8 cellular contexts compared by ENCODE assay signal in genomic region chr4:13541720-13542576, GRCh38. TPM values are rescaled to one million over a fixed set of nuclear protein-coding genes. Genes with fewer than 3 reads are reported as not detected.
DNase-seq lines count a peak whose midpoint lies in the region; ATAC-seq and TF ChIP-seq lines count a peak whose summit lies in the region.

No MANE protein-coding gene starts in this region.

- H3K36me3 ChIP-seq in ES-I3 (ENCODE audit: insufficient read depth, low read length) (no peaks in the 10 kb centered on the region), brain microvascular endothelial cell (replicated peaks) (no peaks in the 10 kb centered on the region)

- TF ChIP-seq CTCF in brain microvascular endothelial cell (IDR thresholded peaks at IDR 0.05; ENCODE audit: low read depth, low read length, missing control alignments), result peak; percentile 52

- H3K4me1 ChIP-seq in ES-I3 (ENCODE audit: insufficient read depth, low read length), result no peaks in the 10 kb centered on the region; the same call in 1 of the 2 replicates

- ATAC-seq in HG02885 (IDR thresholded peaks at IDR 0.05; ENCODE audit: poor library complexity, unreplicated experiment) (peak; percentile 42), HG03280 (IDR thresholded peaks at IDR 0.05; ENCODE audit: unreplicated experiment) (no peak), HG03469 (IDR thresholded peaks at IDR 0.05; ENCODE audit: unreplicated experiment) (no peak)

- no peak overlapping the region for H3K4me3 ChIP-seq in brain microvascular endothelial cell (ENCODE audit: low read depth, low read length)

- no peak overlapping the region for H3K27ac ChIP-seq in brain microvascular endothelial cell

- peaks cover 89% of the 10 kb centered on the region for H3K27me3 ChIP-seq in brain microvascular endothelial cell (replicated peaks)

- DNase-seq in brain microvascular endothelial cell (no peak), mesenteric fat pad (ENCODE audit: low spot score) (peak; percentile 89), amniotic stem cell (lab: John Stamatoyannopoulos, UW) (no peak), NCI-H446 treated with DMSO at 0.1 percent for 48 hours (lab: John Stamatoyannopoulos, UW) (no peak)

- H3K9me3 ChIP-seq in ES-I3 (ENCODE audit: control insufficient read depth, insufficient read depth, low read length), result no peaks in the 10 kb centered on the region

- H3K9ac ChIP-seq in ES-I3 (ENCODE audit: low read depth, low read length), result peak overlapping the region; percentile 37; the same call in 1 of the 2 replicates

- in situ Hi-C loops in brain microvascular endothelial cell (cut with HindIII; ENCODE audit: low pct_ligation_motif_present, low sequenced_read_pairs), result no loop called here

RNA-seq across cellular contexts. Expression of gene NKX3-2, which starts 2.4 kb away (rescaled TPM):
- 1.3 TPM for total RNA-seq in mesenteric fat pad

RNA-seq across cellular contexts. Expression of gene RAB28, which starts 57.8 kb away (rescaled TPM):
- 13.8 TPM for total RNA-seq in mesenteric fat pad
